In genomic region chr7:99558306-99559275, GRCh38 we compare ENCODE assay signal across 8 cellular contexts.
DNase-seq lines count a peak whose midpoint lies in the region; ATAC-seq and TF ChIP-seq lines count a peak whose summit lies in the region.

Gene ZNF655 (plus strand): TSS chr7:99558642. CDS start chr7:99560560, 1,918 bp downstream.

- H3K27me3 Mint-ChIP-seq in nephron (ENCODE audit: low read depth) = no peaks in the 10 kb centered on the region
- no peaks in the 10 kb centered on the region for H3K27me3 Mint-ChIP-seq in stimulated activated naive CD8-positive, alpha-beta T cell treated with anti-CD3 and anti-CD28 coated beads, Interleukin-15, Interleukin-2, amounts not matched to agents 100 ng/mL and 50 ng/mL, for 24 hours

- peaks cover 41% of the 10 kb centered on the region for H3K36me3 Mint-ChIP-seq in nephron (ENCODE audit: low read depth)
- peaks cover 58% of the 10 kb centered on the region for H3K36me3 Mint-ChIP-seq in stimulated activated naive CD8-positive, alpha-beta T cell treated with anti-CD3 and anti-CD28 coated beads, Interleukin-15, Interleukin-2, amounts not matched to agents 100 ng/mL and 50 ng/mL, for 24 hours (ENCODE audit: low read depth)

- no peaks in the 10 kb centered on the region for H3K9me2 ChIP-seq in DOHH2 (replicated peaks; ENCODE audit: control insufficient read depth, low read length)

- peak; percentile 66 for ATAC-seq in GM21825 (IDR thresholded peaks at IDR 0.05; ENCODE audit: unreplicated experiment)
- peak; percentile 69 for ATAC-seq in RWPE2 (ENCODE audit: low read depth)

- H3K4me3 ChIP-seq in DOHH2 (ENCODE audit: low read length) (peak within 1 kb of the TSS; percentile 100), RWPE2 (ENCODE audit: severe bottlenecking) (peak within 1 kb of the TSS; percentile 89)

- peak within 1 kb of the TSS; percentile 88 for H3K4me2 ChIP-seq in DOHH2 (ENCODE audit: low read length)

- no peaks in the 10 kb centered on the region for H3K9me3 Mint-ChIP-seq in nephron
- no peaks in the 10 kb centered on the region for H3K9me3 Mint-ChIP-seq in stimulated activated naive CD8-positive, alpha-beta T cell treated with anti-CD3 and anti-CD28 coated beads, Interleukin-15, Interleukin-2, amounts not matched to agents 100 ng/mL and 50 ng/mL, for 24 hours

- H3K9me3 ChIP-seq in DOHH2 (ENCODE audit: control insufficient read depth, insufficient read depth, low read length) (no peaks in the 10 kb centered on the region), RWPE2 (ENCODE audit: severe bottlenecking) (no peaks in the 10 kb centered on the region)

- peaks cover 91% of the 10 kb centered on the region for H3K79me2 ChIP-seq in DOHH2 (ENCODE audit: control insufficient read depth, low read length)

- H3K27ac ChIP-seq in DOHH2 (ENCODE audit: low read depth, low read length) (peak within 1 kb of the TSS; percentile 89), RWPE2 (ENCODE audit: poor library complexity, severe bottlenecking) (peak within 1 kb of the TSS; percentile 92)

- H3K27me3 ChIP-seq in DOHH2 (ENCODE audit: control insufficient read depth, low read length) (no peaks in the 10 kb centered on the region), RWPE2 (ENCODE audit: insufficient read depth, poor library complexity, severe bottlenecking) (no peaks in the 10 kb centered on the region)

- H3K4me1 Mint-ChIP-seq in nephron = peaks cover 20% of the 10 kb centered on the region
- peaks cover 47% of the 10 kb centered on the region for H3K4me1 Mint-ChIP-seq in stimulated activated naive CD8-positive, alpha-beta T cell treated with anti-CD3 and anti-CD28 coated beads, Interleukin-15, Interleukin-2, amounts not matched to agents 100 ng/mL and 50 ng/mL, for 24 hours (ENCODE audit: low read depth)

- peak within 1 kb of the TSS; percentile 95 to 98 (median 97) for H3K4me3 Mint-ChIP-seq in nephron
- H3K4me3 Mint-ChIP-seq in stimulated activated naive CD8-positive, alpha-beta T cell treated with anti-CD3 and anti-CD28 coated beads, Interleukin-15, Interleukin-2, amounts not matched to agents 100 ng/mL and 50 ng/mL, for 24 hours = peak within 1 kb of the TSS; percentile 92

- peaks cover 35% of the 10 kb centered on the region; the same call in 1 of the 2 replicates for H4K20me1 ChIP-seq in DOHH2 (ENCODE audit: control insufficient read depth, insufficient read depth, low read depth, low read length)

- peaks cover 17% of the 10 kb centered on the region for H3F3A ChIP-seq in DOHH2 (ENCODE audit: control insufficient read depth, insufficient read depth)

- TF ChIP-seq CTCF in DOHH2 (IDR thresholded peaks at IDR 0.05; ENCODE audit: low read depth, low read length, poor library complexity, severe bottlenecking) = peak; percentile 9
- no peak for TF ChIP-seq CTCF in RWPE2 (IDR thresholded peaks at IDR 0.05; ENCODE audit: poor library complexity, severe bottlenecking)
- no peak for TF ChIP-seq CTCF in nephron (IDR thresholded peaks at IDR 0.05; ENCODE audit: unreplicated experiment in 3 of 3)

- H3K36me3 ChIP-seq in DOHH2 (ENCODE audit: control insufficient read depth, low read length) = peaks cover 88% of the 10 kb centered on the region
- H3K36me3 ChIP-seq in RWPE2 (ENCODE audit: low read depth) = peaks cover 51% of the 10 kb centered on the region

- H3K27ac Mint-ChIP-seq in nephron = peak within 1 kb of the TSS; percentile 90 to 99 (median 97)
- H3K27ac Mint-ChIP-seq in stimulated activated naive CD8-positive, alpha-beta T cell treated with anti-CD3 and anti-CD28 coated beads, Interleukin-15, Interleukin-2, amounts not matched to agents 100 ng/mL and 50 ng/mL, for 24 hours = peak within 1 kb of the TSS; percentile 97

- peaks cover 36% of the 10 kb centered on the region for H3K4me1 ChIP-seq in DOHH2 (ENCODE audit: control insufficient read depth, low read length)
- peaks cover 36% of the 10 kb centered on the region for H3K4me1 ChIP-seq in RWPE2 (ENCODE audit: insufficient read depth, poor library complexity, severe bottlenecking)

- peak; percentile 79 for DNase-seq in LoVo (ENCODE audit: low spot score)
- DNase-seq in RWPE2 (ENCODE audit: low spot score) = peak; percentile 88
- peak; percentile 95 for DNase-seq in activated effector memory CD4-positive, alpha-beta T cell treated with anti-CD3 and anti-CD28 coated beads, Interleukin-2, amount 50 U/mL, for 16 hours
- peak; percentile 67 for DNase-seq in fibroblast of the conjunctiva (ENCODE audit: low read depth)

Comparison
In these comparisons a context has a peak if more than half of its experiments do, and no peak if none do; other contexts are left out.
1. Peak in every context shown above with its lines: DNase-seq, ATAC-seq, H3K4me3 ChIP-seq and H3K27ac ChIP-seq.